Comparison of ENCODE assay signal across 8 cellular contexts in genomic region chr22:50271011-50271394, GRCh38. TPM values are rescaled to one million over a fixed set of nuclear protein-coding genes. Genes with fewer than 3 reads are reported as not detected.
DNase-seq lines count a peak whose midpoint lies in the region; ATAC-seq lines count a peak whose summit lies in the region.

No MANE protein-coding gene starts in this region.

- intact Hi-C loops in activated CD4-positive, alpha-beta memory T cell treated with anti-CD3 and anti-CD28 coated beads for 36 hours (cut with micrococcal nuclease), result loop anchor here (5.0 kb wide), 1 partner anchor 351 kb away; no protein-coding TSS in a partner anchor
- intact Hi-C loops in right cardiac atrium (cut with DNase I), result loop anchor here in 1 of 4 donors (5.0 kb wide), 2 partner anchors 56 to 71 kb away; partner anchors contain the start of genes DENND6B and PPP6R2

- no peaks in the 10 kb centered on the region for H3K27me3 ChIP-seq in right cardiac atrium (ENCODE audit: control insufficient read depth, insufficient read depth)

- POLR2A ChIA-PET in activated CD4-positive, alpha-beta memory T cell treated with anti-CD3 and anti-CD28 coated beads for 36 hours (lab: Charles Lee), result interaction anchor here (1.9 kb wide), 1 partner anchor 20 kb away, joined by 4 read pairs; the partner anchor contains the start of gene HDAC10

- peak overlapping the region; percentile 64 for H3K4me3 Mint-ChIP-seq in activated CD4-positive, alpha-beta memory T cell treated with anti-CD3 and anti-CD28 coated beads for 36 hours
- H3K4me3 Mint-ChIP-seq in stimulated activated naive CD8-positive, alpha-beta T cell treated with anti-CD3 and anti-CD28 coated beads, Interleukin-15, amount 100 ng/mL, for 72 hours, result peak overlapping the region; percentile 78 to 85

- H3K4me3 ChIP-seq in right cardiac atrium (ENCODE audit: low read length), result peak overlapping the region; percentile 39

- no peak overlapping the region for H3K27ac ChIP-seq in right cardiac atrium (ENCODE audit: low read length)

- peaks cover 8% of the 10 kb centered on the region for H3K4me1 Mint-ChIP-seq in activated CD4-positive, alpha-beta memory T cell treated with anti-CD3 and anti-CD28 coated beads for 36 hours (ENCODE audit: low read depth)
- peaks cover 40% of the 10 kb centered on the region for H3K4me1 Mint-ChIP-seq in stimulated activated naive CD8-positive, alpha-beta T cell treated with anti-CD3 and anti-CD28 coated beads, Interleukin-15, amount 100 ng/mL, for 72 hours

- no peaks in the 10 kb centered on the region for H3K9me3 ChIP-seq in right cardiac atrium (ENCODE audit: control insufficient read depth, low read length)

- H3K27ac Mint-ChIP-seq in activated CD4-positive, alpha-beta memory T cell treated with anti-CD3 and anti-CD28 coated beads for 36 hours, result no peak overlapping the region
- peak overlapping the region in 1 of 2 donors; percentile 59 for H3K27ac Mint-ChIP-seq in stimulated activated naive CD8-positive, alpha-beta T cell treated with anti-CD3 and anti-CD28 coated beads, Interleukin-15, amount 100 ng/mL, for 72 hours

- H3K4me1 ChIP-seq in right cardiac atrium (ENCODE audit: control insufficient read depth, insufficient read depth, low read length), result no peaks in the 10 kb centered on the region

- H3K27me3 Mint-ChIP-seq in activated CD4-positive, alpha-beta memory T cell treated with anti-CD3 and anti-CD28 coated beads for 36 hours, result no peaks in the 10 kb centered on the region
- H3K27me3 Mint-ChIP-seq in stimulated activated naive CD8-positive, alpha-beta T cell treated with anti-CD3 and anti-CD28 coated beads, Interleukin-15, amount 100 ng/mL, for 72 hours, result peaks cover 37% of the 10 kb centered on the region

- WGBS in right cardiac atrium, result 2% methylated on average over 30 of the region's 30 CpGs

- CTCF ChIA-PET in activated CD4-positive, alpha-beta memory T cell treated with anti-CD3 and anti-CD28 coated beads for 36 hours (lab: Charles Lee), result interaction anchor here (1.1 to 1.5 kb wide), 3 partner anchors 36 to 226 kb away, joined by 3 to 4 read pairs (median 3); partner anchors contain the start of gene PLXNB2

- H3K9me3 Mint-ChIP-seq in activated CD4-positive, alpha-beta memory T cell treated with anti-CD3 and anti-CD28 coated beads for 36 hours, result no peaks in the 10 kb centered on the region
- no peaks in the 10 kb centered on the region for H3K9me3 Mint-ChIP-seq in stimulated activated naive CD8-positive, alpha-beta T cell treated with anti-CD3 and anti-CD28 coated beads, Interleukin-15, amount 100 ng/mL, for 72 hours

- ATAC-seq in right cardiac atrium (no peak), HG03565 (IDR thresholded peaks at IDR 0.05; ENCODE audit: unreplicated experiment) (no peak)
- no peak for ATAC-seq in stimulated activated naive CD8-positive, alpha-beta T cell treated with anti-CD3 and anti-CD28 coated beads, Interleukin-15, amount 100 ng/mL, for 72 hours

- H3K36me3 Mint-ChIP-seq in activated CD4-positive, alpha-beta memory T cell treated with anti-CD3 and anti-CD28 coated beads for 36 hours, result no peaks in the 10 kb centered on the region

- DNase-seq in NCI-H82 (lab: John Stamatoyannopoulos, UW) (peak; percentile 47), NCI-H82 treated with DMSO at 0.1 percent for 48 hours (lab: John Stamatoyannopoulos, UW; ENCODE audit: unreplicated experiment) (no peak), right cardiac atrium (no peak), NCI-H1694 treated with DMSO at 0.1 percent for 48 hours (lab: John Stamatoyannopoulos, UW) (no peak), NOMO-1 treated with dmso at 0.1 percent for 144 hours (lab: John Stamatoyannopoulos, UW; ENCODE audit: unreplicated experiment) (no peak)
- no peak for DNase-seq in activated CD4-positive, alpha-beta memory T cell treated with anti-CD3 and anti-CD28 coated beads for 36 hours
- DNase-seq in stimulated activated naive CD8-positive, alpha-beta T cell treated with anti-CD3 and anti-CD28 coated beads, Interleukin-15, amount 100 ng/mL, for 72 hours, result no peak

RNA-seq across cellular contexts. Expression of gene MAPK11, which starts 0.8 kb away (rescaled TPM):
- total RNA-seq in activated CD4-positive, alpha-beta memory T cell treated with anti-CD3 and anti-CD28 coated beads for 36 hours, result 10 to 100 TPM; 23.1 to 24.6 TPM
- 1 to 10 TPM; 6.4 to 7.9 (median 7.4) TPM for total RNA-seq in right cardiac atrium
- 8.8 TPM for polyA plus RNA-seq in right cardiac atrium

RNA-seq across cellular contexts. Expression of gene MAPK12, which starts 9.5 kb away (rescaled TPM):
- 1 to 10 TPM; 9.1 to 9.7 TPM for total RNA-seq in activated CD4-positive, alpha-beta memory T cell treated with anti-CD3 and anti-CD28 coated beads for 36 hours
- total RNA-seq in right cardiac atrium, result 10 to 100 TPM; 10.5 to 14.8 (median 11.2) TPM
- polyA plus RNA-seq in right cardiac atrium, result 15.2 TPM

RNA-seq across cellular contexts. Expression of gene HDAC10, which starts 19.9 kb away (rescaled TPM):
- total RNA-seq in activated CD4-positive, alpha-beta memory T cell treated with anti-CD3 and anti-CD28 coated beads for 36 hours, result 10 to 100 TPM; 46.1 to 47.6 TPM
- total RNA-seq in right cardiac atrium, result 10 to 100 TPM in 2 of 4 donors, 1 to 10 TPM in 2; 8.7 to 13.5 (median 11.6) TPM
- polyA plus RNA-seq in right cardiac atrium, result 11.6 TPM

RNA-seq across cellular contexts. Expression of gene TUBGCP6, which starts 26.2 kb away (rescaled TPM):
- 10 to 100 TPM; 41.4 to 43.8 TPM for total RNA-seq in activated CD4-positive, alpha-beta memory T cell treated with anti-CD3 and anti-CD28 coated beads for 36 hours
- total RNA-seq in right cardiac atrium, result 10 to 100 TPM; 20.6 to 22.8 (median 22.6) TPM
- polyA plus RNA-seq in right cardiac atrium, result 20.4 TPM

RNA-seq across cellular contexts. Expression of gene PLXNB2, which starts 36.4 kb away (rescaled TPM):
- total RNA-seq in activated CD4-positive, alpha-beta memory T cell treated with anti-CD3 and anti-CD28 coated beads for 36 hours, result 1 to 10 TPM; 6.3 to 8.3 TPM
- 100 to 1,000 TPM in 1 of 4 donors, 10 to 100 TPM in 3; 80.7 to 110 (median 90.6) TPM for total RNA-seq in right cardiac atrium
- 60.0 TPM for polyA plus RNA-seq in right cardiac atrium
